1 cellular context compared by ENCODE assay signal in the genomic region with DNA sequence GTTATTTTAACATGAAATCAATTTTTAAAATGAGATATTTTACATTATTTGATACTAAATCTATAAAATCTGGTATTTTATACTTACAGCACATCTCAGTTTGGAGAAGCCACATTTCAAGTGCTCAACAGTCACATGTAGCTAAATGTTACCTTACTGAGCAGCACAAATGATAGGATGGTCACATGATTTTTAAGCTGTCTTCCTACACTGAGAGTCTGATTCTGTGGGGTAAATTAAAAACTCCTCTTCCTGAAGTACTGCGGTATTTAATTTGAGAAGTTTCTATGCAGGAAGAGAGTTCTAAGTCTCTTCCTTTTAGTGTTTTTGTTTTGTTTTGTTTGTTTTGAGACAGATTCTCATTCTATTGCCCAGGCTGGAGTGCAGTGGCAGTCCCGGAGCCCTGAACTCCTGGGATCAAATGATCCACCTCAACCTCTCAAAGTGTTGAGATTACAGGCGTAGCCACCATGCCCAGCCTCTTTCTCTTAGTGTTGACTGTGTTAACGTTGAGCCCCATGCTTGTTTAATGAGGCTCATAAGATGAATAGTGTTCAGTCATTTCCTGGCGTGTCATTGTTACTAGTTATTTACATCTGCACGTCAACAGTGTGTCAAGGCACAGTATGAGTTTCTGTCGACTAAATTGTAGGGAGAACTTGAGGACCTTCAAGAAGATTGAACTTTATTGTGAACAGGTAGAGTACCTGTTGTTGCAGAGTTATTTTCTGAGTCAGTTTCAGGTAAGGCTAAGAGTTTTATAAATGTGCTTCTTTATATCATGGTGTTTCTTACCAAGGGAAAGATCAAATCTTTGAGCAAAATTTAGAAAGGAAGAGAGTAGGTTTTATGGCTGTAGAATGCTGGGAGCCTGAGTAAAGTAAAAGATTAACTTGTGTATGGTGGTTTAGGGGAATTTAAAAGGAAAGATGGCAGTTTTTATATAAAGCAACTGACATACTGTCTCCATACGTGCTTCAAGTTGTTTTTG.
TF ChIP-seq lines count a peak whose summit lies in the region.

No MANE protein-coding gene starts in this region.

TF ChIP-seq in endothelial cell of umbilical vein, 7 proteins besides CTCF, POLR2A, EP300 and RAD21:
- TF ChIP-seq GATA2 (IDR thresholded peaks at IDR 0.05; ENCODE audit: insufficient read depth, insufficient read length, low read depth, low read length) (no peak), POLR2AphosphoS5 (IDR thresholded peaks at IDR 0.05; ENCODE audit: insufficient read depth, low read depth, low read length) (peak; percentile 57), EZH2 (IDR thresholded peaks at IDR 0.05; ENCODE audit: borderline replicate concordance, low read depth, low read length, severe bottlenecking) (no peak), JUN (IDR thresholded peaks at IDR 0.05; ENCODE audit: borderline replicate concordance, insufficient read depth, insufficient read length, low read depth) (peak; percentile 82), MYC (IDR thresholded peaks at IDR 0.05; ENCODE audit: low read depth, low read length) (no peak), FOS (IDR thresholded peaks at IDR 0.05; ENCODE audit: borderline replicate concordance, insufficient read depth, low read length) (peak; percentile 69)
- TF ChIP-seq, protein P1, sequence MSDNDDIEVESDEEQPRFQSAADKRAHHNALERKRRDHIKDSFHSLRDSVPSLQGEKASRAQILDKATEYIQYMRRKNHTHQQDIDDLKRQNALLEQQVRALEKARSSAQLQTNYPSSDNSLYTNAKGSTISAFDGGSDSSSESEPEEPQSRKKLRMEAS (IDR thresholded peaks at IDR 0.05; ENCODE audit: insufficient read depth, insufficient read length), result no peak
TF ChIP-seq in endothelial cell of umbilical vein: peak in this region for 3.
